In the genomic region with DNA sequence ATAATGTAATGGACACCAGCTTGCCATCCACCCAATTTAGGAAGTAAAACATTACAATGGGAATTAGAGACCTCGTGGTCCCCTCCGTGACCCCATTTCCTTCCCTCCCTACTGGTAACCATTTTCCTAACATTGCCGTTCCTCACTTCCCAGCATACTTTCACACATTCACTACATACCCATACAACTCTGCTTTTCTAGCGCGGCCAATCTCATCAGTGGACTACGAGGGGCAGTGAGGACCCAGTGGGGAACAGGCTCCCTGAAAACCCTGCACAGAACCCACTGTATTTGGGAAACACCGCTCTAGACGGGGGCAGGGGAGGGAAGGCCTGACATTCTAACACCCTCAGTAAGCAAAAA, we compare ENCODE assay signal across 8 cellular contexts. TPM values are rescaled to one million over a fixed set of nuclear protein-coding genes. Genes with fewer than 3 reads are reported as not detected.
DNase-seq lines count a peak whose midpoint lies in the region; ATAC-seq and TF ChIP-seq lines count a peak whose summit lies in the region.

No MANE protein-coding gene starts in this region.

- peak overlapping the region; percentile 35 to 69 for H3K4ac ChIP-seq in mesenchymal stem cell (ENCODE audit: low read depth in 1 of 2, low read length in 2 of 2)

- H2BK5ac ChIP-seq in mesenchymal stem cell (ENCODE audit: low read depth, low read length, poor library complexity, severe bottlenecking): no peak overlapping the region

- H3K4me3 ChIP-seq in ACC112 (ENCODE audit: low read depth, low read length) (peak overlapping the region; percentile 89), Loucy (ENCODE audit: low read length, poor library complexity, severe bottlenecking) (peak overlapping the region; percentile 80), mesenchymal stem cell (ENCODE audit: insufficient read depth in 1 of 2, low read depth in 1 of 2, low read length in 2 of 2) (peak overlapping the region; percentile 74 to 81)

- H2BK120ac ChIP-seq in mesenchymal stem cell (ENCODE audit: low read depth, low read length): peak overlapping the region; percentile 37

- H2BK15ac ChIP-seq in mesenchymal stem cell (ENCODE audit: low read depth, poor library complexity, severe bottlenecking): no peak overlapping the region

- H3K4me2 ChIP-seq in Loucy (ENCODE audit: low read depth, low read length, poor library complexity, severe bottlenecking) (peak overlapping the region; percentile 70), mesenchymal stem cell (ENCODE audit: low read length, poor library complexity, severe bottlenecking) (peak overlapping the region; percentile 92)

- peak; percentile 8 for DNase-seq in cerebellar cortex (ENCODE audit: low spot score)
- DNase-seq in mesenchymal stem cell: no peak
- DNase-seq in SW480 (ENCODE audit: low spot score): no peak
- no peak for DNase-seq in OCI-M1 (lab: John Stamatoyannopoulos, UW)

- peak overlapping the region; percentile 31 to 77 for H3K18ac ChIP-seq in mesenchymal stem cell (ENCODE audit: low read depth in 1 of 2, low read length in 2 of 2)

- peak overlapping the region; percentile 72 for H4K8ac ChIP-seq in mesenchymal stem cell (ENCODE audit: low read length)

- ATAC-seq in GM18907 (IDR thresholded peaks at IDR 0.05; ENCODE audit: unreplicated experiment): peak; percentile 12
- no peak for ATAC-seq in HG02588 (IDR thresholded peaks at IDR 0.05; ENCODE audit: unreplicated experiment)

- H4K20me1 ChIP-seq in Loucy (ENCODE audit: insufficient read depth, low read length, poor library complexity, severe bottlenecking): no peaks in the 10 kb centered on the region

- H3K9me3 ChIP-seq in Loucy (ENCODE audit: insufficient read depth, low read depth, low read length) (0 out of 2 replicates have a peak, but pooled peaks cover 2% of the 10 kb centered on the region), mesenchymal stem cell (ENCODE audit: control insufficient read depth, low read length) (no peaks in the 10 kb centered on the region)

- peak overlapping the region; percentile 74 for H4K91ac ChIP-seq in mesenchymal stem cell (ENCODE audit: low read length)

- H3K79me1 ChIP-seq in mesenchymal stem cell (replicated peaks; ENCODE audit: low read length, poor library complexity, severe bottlenecking): peaks cover 15% of the 10 kb centered on the region

- H3K23ac ChIP-seq in mesenchymal stem cell (ENCODE audit: low read length in 2 of 2): no peak overlapping the region

- no peaks in the 10 kb centered on the region for H3K27me3 ChIP-seq in ACC112 (ENCODE audit: insufficient read depth, low read length)
- no peaks in the 10 kb centered on the region for H3K27me3 ChIP-seq in Loucy (ENCODE audit: insufficient read depth, low read length, poor library complexity, severe bottlenecking)
- H3K27me3 ChIP-seq in mesenchymal stem cell (ENCODE audit: control insufficient read depth in 1 of 2, insufficient read depth in 1 of 2, low read length in 2 of 2): no peaks in the 10 kb centered on the region

- H3F3A ChIP-seq in Loucy (ENCODE audit: low read depth): no peaks in the 10 kb centered on the region; the same call in 1 of the 2 replicates

- 16% methylated on average over 8 of the region's 8 CpGs for WGBS in mesenchymal stem cell

- H3K9ac ChIP-seq in Loucy (ENCODE audit: low read depth, low read length, poor library complexity, severe bottlenecking): peak overlapping the region; percentile 81
- H3K9ac ChIP-seq in mesenchymal stem cell (ENCODE audit: low read length): peak overlapping the region; percentile 91

- no peak for TF ChIP-seq CTCF in Loucy (conservative IDR thresholded peaks at IDR 0.05; ENCODE audit: low read length)

- H3K36me3 ChIP-seq in ACC112 (ENCODE audit: insufficient read depth, low read length) (peaks cover 4% of the 10 kb centered on the region; the same call in 1 of the 2 replicates), Loucy (ENCODE audit: insufficient read depth, low read length) (no peaks in the 10 kb centered on the region), mesenchymal stem cell (ENCODE audit: control insufficient read depth in 1 of 2, insufficient read depth in 2 of 2, low read depth in 1 of 2, low read length in 2 of 2) (peaks cover 11 to 16% of the 10 kb centered on the region in 2 experiments)

- H3K14ac ChIP-seq in mesenchymal stem cell (ENCODE audit: low read length in 2 of 2): no peak overlapping the region

- H3K9me2 ChIP-seq in Loucy (replicated peaks; ENCODE audit: low read depth, low read length): no peaks in the 10 kb centered on the region

- peak overlapping the region; percentile 61 for H2AFZ ChIP-seq in ACC112 (ENCODE audit: low read length, unreplicated experiment)
- peak overlapping the region; percentile 74 for H2AFZ ChIP-seq in Loucy (ENCODE audit: low read length)
- H2AFZ ChIP-seq in mesenchymal stem cell (ENCODE audit: low read depth, low read length): peak overlapping the region; percentile 0

- H3K27ac ChIP-seq in ACC112 (ENCODE audit: low read depth, low read length) (peak overlapping the region; percentile 83), mesenchymal stem cell (ENCODE audit: low read length, poor library complexity, severe bottlenecking) (peak overlapping the region; percentile 3)

- peak overlapping the region; percentile 20 for H2AK5ac ChIP-seq in mesenchymal stem cell (ENCODE audit: low read length, severe bottlenecking)

- H3K79me2 ChIP-seq in ACC112 (ENCODE audit: control insufficient read depth, insufficient read depth, low read length, unreplicated experiment) (peaks cover 45% of the 10 kb centered on the region), Loucy (ENCODE audit: insufficient read depth, low read length) (peaks cover 11% of the 10 kb centered on the region; the same call in 1 of the 2 replicates)

- H2BK12ac ChIP-seq in mesenchymal stem cell (ENCODE audit: low read length in 2 of 2): no peak overlapping the region

- H3K4me1 ChIP-seq in ACC112 (ENCODE audit: control insufficient read depth, insufficient read depth, low read length, unreplicated experiment) (peaks cover 31% of the 10 kb centered on the region), Loucy (ENCODE audit: insufficient read depth, low read length, poor library complexity, severe bottlenecking) (no peaks in the 10 kb centered on the region), mesenchymal stem cell (ENCODE audit: control insufficient read depth, insufficient read depth, low read depth, low read length) (peaks cover 5% of the 10 kb centered on the region)

RNA-seq across cellular contexts. Expression of a gene that starts 1.1 kb away (rescaled TPM):
- 19.5 TPM for polyA plus RNA-seq in mesenchymal stem cell (2013, experiment 1 of 2)
- 17.0 TPM for polyA plus RNA-seq in mesenchymal stem cell (2013, experiment 2 of 2)

RNA-seq across cellular contexts. Expression of a gene that starts 53.9 kb away (rescaled TPM):
- polyA plus RNA-seq in mesenchymal stem cell (2013, experiment 1 of 2): 22.3 TPM
- 22.3 TPM for polyA plus RNA-seq in mesenchymal stem cell (2013, experiment 2 of 2)

Comparison
In these comparisons a context has a peak if more than half of its experiments do, and no peak if none do; other contexts are left out.
1. H2AFZ ChIP-seq: peak in every context shown above with its lines; median percentile 74 in Loucy; 61 in ACC112; 0 in mesenchymal stem cell.